17 cellular contexts compared by ENCODE assay signal in genomic region chr22:31103111-31103510, GRCh38. TPM values are rescaled to one million over a fixed set of nuclear protein-coding genes. Genes with fewer than 3 reads are reported as not detected.
DNase-seq lines count a peak whose midpoint lies in the region; ATAC-seq and TF ChIP-seq lines count a peak whose summit lies in the region.
"Had no signal": no experiment of that assay in that cellular context is flagged by ENCODE, and none has a peak within 500 bp of the region (broad histone marks: within the 10 kb centered on the region; RNA-seq: fewer than 3 reads in every experiment).

No MANE protein-coding gene starts in this region.

- no peak overlapping the region for H3K4me3 Mint-ChIP-seq in Caco-2 (ENCODE audit: unreplicated experiment)
- H3K4me3 Mint-ChIP-seq in effector memory CD8-positive, alpha-beta T cell, result no peak overlapping the region

- ATAC-seq in upper lobe of left lung (ENCODE audit: low FRiP score in 2 of 2), result no peak
- no peak for ATAC-seq in effector memory CD8-positive, alpha-beta T cell (replicated peaks)

- WGBS in esophagus squamous epithelium, 2 donors, result 55 to 71% methylated on average over 1 to 2 of the region's 2 CpGs
- whole genome bisulfite sequencing in upper lobe of left lung, 2 donors, result 57 to 80% methylated on average over 1 to 2 of the region's 2 CpGs

- no peak overlapping the region for H2AFZ ChIP-seq in parathyroid adenoma

- POLR2A ChIA-PET in Caco-2 (lab: Charles Lee), result no interaction called here
- POLR2A ChIA-PET in HEK293T (lab: Yijun Ruan, JAX), result no interaction called here

- TF ChIP-seq EP300 in upper lobe of left lung (IDR thresholded peaks at IDR 0.05), result no peak

- BruUV-seq in Caco-2 (replicated peaks; lab: Mats Ljungman, UMichigan), result no TSS peak

- CTCF ChIA-PET in Caco-2 (lab: Charles Lee), result no interaction called here
- CTCF ChIA-PET in HEK293T (lab: Yijun Ruan, JAX), result interaction anchor here (1.1 kb wide), 1 partner anchor 13 kb away, joined by 4 read pairs; no protein-coding TSS in a partner anchor

- H3K27me3 Mint-ChIP-seq in Caco-2 (ENCODE audit: insufficient read depth, unreplicated experiment), result no peaks in the 10 kb centered on the region
- no peaks in the 10 kb centered on the region for H3K27me3 Mint-ChIP-seq in effector memory CD8-positive, alpha-beta T cell

- no peak overlapping the region for H3K27ac Mint-ChIP-seq in Caco-2 (ENCODE audit: unreplicated experiment)
- peak overlapping the region in 1 of 2 donors; percentile 23 for H3K27ac Mint-ChIP-seq in effector memory CD8-positive, alpha-beta T cell

- no peaks in the 10 kb centered on the region for H3K27me3 ChIP-seq in cardiac muscle cell
- no peaks in the 10 kb centered on the region for H3K27me3 ChIP-seq in esophagus squamous epithelium
- no peaks in the 10 kb centered on the region for H3K27me3 ChIP-seq in parathyroid adenoma (ENCODE audit: control insufficient read depth, insufficient read depth, low read length)
- no peaks in the 10 kb centered on the region for H3K27me3 ChIP-seq in upper lobe of left lung
- no peaks in the 10 kb centered on the region for H3K27me3 ChIP-seq in Caco-2 (replicated peaks; ENCODE audit: control insufficient read depth, insufficient read depth, low read length)

- intact Hi-C loops in cardiac septum (cut with DNase I) (loop anchor here (10.0 kb wide), 1 partner anchor 172 kb away; no protein-coding TSS in a partner anchor), esophagus squamous epithelium (cut with DNase I) (no loop called here), Caco-2 (cut with micrococcal nuclease; ENCODE audit: unreplicated experiment) (no loop called here)

- DNase-seq in cardiac muscle cell (ENCODE audit: low read depth in 1 of 2, low spot score in 1 of 2) (no peak), cardiac septum (ENCODE audit: low spot score) (no peak), esophagus squamous epithelium (lab: John Stamatoyannopoulos, UW) (no peak), upper lobe of left lung (no peak), Caco-2 (no peak), HEK293T (ENCODE audit: extremely low spot score) (no peak)
- DNase-seq in effector memory CD8-positive, alpha-beta T cell, result no peak
- DNase-seq: activated CD4-positive, alpha-beta T cell treated with anti-CD3 and anti-CD28 coated beads for 48 hours; activated naive CD4-positive, alpha-beta T cell treated with anti-CD3 and anti-CD28 coated beads, Interleukin-2, amount 50 U/mL, for 16 hours; activated T-cell treated with anti-CD3 and anti-CD28 coated beads for 4 hours; caudate nucleus; DND-41; stimulated activated CD4-positive, alpha-beta T cell treated with anti-CD3 and anti-CD28 coated beads, Interleukin-1b, Interleukin-23, amount 100 ng/mL, for 48 hours had no signal

- no peak overlapping the region for H3K4me3 ChIP-seq in cardiac muscle cell
- no peak overlapping the region for H3K4me3 ChIP-seq in esophagus squamous epithelium
- no peak overlapping the region for H3K4me3 ChIP-seq in parathyroid adenoma (ENCODE audit: low read depth, low read length)
- no peak overlapping the region for H3K4me3 ChIP-seq in upper lobe of left lung
- H3K4me3 ChIP-seq in Caco-2 (ENCODE audit: low read depth, low read length), result no peak overlapping the region

- H3K9ac ChIP-seq in parathyroid adenoma, result no peak overlapping the region

- H3K4me1 ChIP-seq in cardiac muscle cell (ENCODE audit: low read depth), result peaks cover 7% of the 10 kb centered on the region
- H3K4me1 ChIP-seq in esophagus squamous epithelium, result peaks cover 17 to 97% (median 31%) of the 10 kb centered on the region in 3 donors
- H3K4me1 ChIP-seq in parathyroid adenoma, result peaks cover 6% of the 10 kb centered on the region
- peaks cover 14 to 18% (median 17%) of the 10 kb centered on the region in 4 donors for H3K4me1 ChIP-seq in upper lobe of left lung
- H3K4me1 ChIP-seq in Caco-2, result no peaks in the 10 kb centered on the region

- H3K36me3 Mint-ChIP-seq in Caco-2 (ENCODE audit: insufficient read depth, unreplicated experiment), result peaks cover 6% of the 10 kb centered on the region
- H3K36me3 Mint-ChIP-seq in effector memory CD8-positive, alpha-beta T cell (ENCODE audit: insufficient read depth), result peaks cover 11% of the 10 kb centered on the region

- H3K9me3 Mint-ChIP-seq in Caco-2 (ENCODE audit: unreplicated experiment), result no peaks in the 10 kb centered on the region
- no peaks in the 10 kb centered on the region for H3K9me3 Mint-ChIP-seq in effector memory CD8-positive, alpha-beta T cell

- TF ChIP-seq POLR2A in esophagus squamous epithelium (IDR thresholded peaks at IDR 0.05), result no peak
- no peak for TF ChIP-seq POLR2A in upper lobe of left lung (IDR thresholded peaks at IDR 0.05)

- no peaks in the 10 kb centered on the region for H3K79me2 ChIP-seq in parathyroid adenoma

- TF ChIP-seq CTCF in cardiac muscle cell (IDR thresholded peaks at IDR 0.05; ENCODE audit: low read depth, low read length) (no peak), esophagus squamous epithelium (IDR thresholded peaks at IDR 0.05) (no peak), parathyroid adenoma (IDR thresholded peaks at IDR 0.05) (no peak), upper lobe of left lung (IDR thresholded peaks at IDR 0.05) (no peak), Caco-2 (IDR thresholded peaks at IDR 0.05; ENCODE audit: insufficient read depth in 1 of 2, low read depth in 1 of 2, low read length in 1 of 2, severe bottlenecking in 1 of 2, unreplicated experiment in 1 of 2) (no peak)

- H3K9me3 ChIP-seq in cardiac muscle cell (ENCODE audit: low read depth) (no peaks in the 10 kb centered on the region), esophagus squamous epithelium (no peaks in the 10 kb centered on the region), parathyroid adenoma (ENCODE audit: control insufficient read depth, low read length) (no peaks in the 10 kb centered on the region), upper lobe of left lung (no peaks in the 10 kb centered on the region), Caco-2 (no peaks in the 10 kb centered on the region)

- peak overlapping the region; percentile 23 for H3K27ac ChIP-seq in cardiac muscle cell
- H3K27ac ChIP-seq in esophagus squamous epithelium, result peak overlapping the region; percentile 58 to 95 (median 90)
- peak overlapping the region; percentile 82 for H3K27ac ChIP-seq in parathyroid adenoma
- peak overlapping the region; percentile 49 to 76 (median 57) for H3K27ac ChIP-seq in upper lobe of left lung

- H3K4me2 ChIP-seq in parathyroid adenoma (ENCODE audit: low read length), result no peak overlapping the region

- peaks cover 7% of the 10 kb centered on the region for H3K4me1 Mint-ChIP-seq in Caco-2 (ENCODE audit: low read depth, unreplicated experiment)
- H3K4me1 Mint-ChIP-seq in effector memory CD8-positive, alpha-beta T cell (ENCODE audit: low read depth in 2 of 2), result peaks cover 21 to 23% of the 10 kb centered on the region in 2 donors

- H3K36me3 ChIP-seq in cardiac muscle cell (no peaks in the 10 kb centered on the region), esophagus squamous epithelium (peaks cover 8 to 51% (median 13%) of the 10 kb centered on the region in 3 donors), parathyroid adenoma (ENCODE audit: control insufficient read depth, insufficient read depth, low read length) (no peaks in the 10 kb centered on the region), upper lobe of left lung (peaks cover 4 to 54% (median 29%) of the 10 kb centered on the region in 4 donors), Caco-2 (ENCODE audit: control insufficient read depth, insufficient read depth, low read length) (no peaks in the 10 kb centered on the region; the same call in 1 of the 2 replicates)

TF ChIP-seq in HEK293T, 16 proteins besides CTCF, POLR2A, EP300 and RAD21:
- no peak for TF ChIP-seq ARNT (IDR thresholded peaks at IDR 0.05)
- TF ChIP-seq ELF4 (IDR thresholded peaks at IDR 0.05), result no peak
- no peak for TF ChIP-seq L3MBTL2 (conservative IDR thresholded peaks at IDR 0.05)
- TF ChIP-seq FOXK2 (IDR thresholded peaks at IDR 0.05), result no peak
- TF ChIP-seq ZNF384 (IDR thresholded peaks at IDR 0.05), result no peak
- no peak for TF ChIP-seq FOXA1 (IDR thresholded peaks at IDR 0.05)
- TF ChIP-seq NFRKB (IDR thresholded peaks at IDR 0.05), result no peak
- no peak for TF ChIP-seq TARDBP (IDR thresholded peaks at IDR 0.05)
- no peak for TF ChIP-seq HDGF (IDR thresholded peaks at IDR 0.05; ENCODE audit: borderline replicate concordance)
- TF ChIP-seq CTBP1 (IDR thresholded peaks at IDR 0.05; ENCODE audit: borderline replicate concordance), result no peak
- no peak for TF ChIP-seq LEF1 (IDR thresholded peaks at IDR 0.05; ENCODE audit: borderline replicate concordance)
- no peak for TF ChIP-seq FOXM1 (IDR thresholded peaks at IDR 0.05; ENCODE audit: borderline replicate concordance)
- TF ChIP-seq BHLHE40 (IDR thresholded peaks at IDR 0.05; ENCODE audit: borderline replicate concordance), result no peak
- no peak for TF ChIP-seq SUZ12 (IDR thresholded peaks at IDR 0.05)

RNA-seq across cellular contexts. Expression of gene SELENOM, which starts 4.3 kb away (rescaled TPM):
- total RNA-seq in cardiac muscle cell, result 88.8 and 111 TPM in 2 replicates
- polyA plus RNA-seq in cardiac muscle cell, result 84.0 and 97.4 TPM in 2 replicates
- 77.7 TPM for total RNA-seq in cardiac septum
- 100 to 1,000 TPM in 2 of 4 donors, 10 to 100 TPM in 2; 13.3 to 291 (median 67.6) TPM for total RNA-seq in esophagus squamous epithelium
- 100 to 1,000 TPM in 3 of 6 donors, 10 to 100 TPM in 3; 51.3 to 154 (median 99.7) TPM for total RNA-seq in upper lobe of left lung
- total RNA-seq in Caco-2 (2022), result 1.3 and 2.0 TPM in 2 replicates

RNA-seq across cellular contexts. Expression of gene INPP5J, which starts 19.7 kb away (rescaled TPM):
- total RNA-seq in cardiac muscle cell, result 19.8 and 25.9 TPM in 2 replicates
- 21.9 and 26.0 TPM in 2 replicates for polyA plus RNA-seq in cardiac muscle cell
- total RNA-seq in cardiac septum, result 13.8 TPM
- 1 to 10 TPM in 2 of 4 donors, under 1 TPM in 2; 0.22 to 2.4 (median 0.84) TPM for total RNA-seq in esophagus squamous epithelium
- 10 to 100 TPM in 1 of 6 donors, 1 to 10 TPM in 5; 3.0 to 28.3 (median 6.2) TPM for total RNA-seq in upper lobe of left lung
- total RNA-seq in Caco-2 (2022), result 6.8 and 7.8 TPM in 2 replicates

RNA-seq across cellular contexts. Expression of gene SMTN, which starts 22.0 kb away (rescaled TPM):
- 29.0 and 72.0 TPM in 2 replicates for total RNA-seq in cardiac muscle cell
- polyA plus RNA-seq in cardiac muscle cell, result 33.9 and 54.0 TPM in 2 replicates
- total RNA-seq in cardiac septum, result 128 TPM
- total RNA-seq in esophagus squamous epithelium, result 100 to 1,000 TPM in 1 of 4 donors, 10 to 100 TPM in 3; 28.2 to 158 (median 45.8) TPM
- 100 to 1,000 TPM in 1 of 6 donors, 10 to 100 TPM in 5; 26.1 to 104 (median 47.3) TPM for total RNA-seq in upper lobe of left lung
- 69.8 and 71.0 TPM in 2 replicates for total RNA-seq in Caco-2 (2022)

RNA-seq across cellular contexts. Expression of gene PLA2G3, which starts 37.2 kb away (rescaled TPM):
- total RNA-seq in cardiac muscle cell (1.1 and 10.0 TPM in 2 replicates), cardiac septum (not detected), esophagus squamous epithelium (10 to 100 TPM in 1 of 4 donors, 1 to 10 TPM in 3; 5.0 to 27.0 (median 7.8) TPM), upper lobe of left lung (1 to 10 TPM in 5 of 6 donors, under 1 TPM in 1; 0.79 to 8.1 (median 5.5) TPM), Caco-2 (2022) (not detected in 2 replicates)
- 7.3 TPM in 1 of 2 replicates, not detected in the other for polyA plus RNA-seq in cardiac muscle cell
- total RNA-seq: A172, glomerular endothelial cell, posterior vena cava had no signal

RNA-seq across cellular contexts. Expression of gene RNF185, which starts 56.9 kb away (rescaled TPM):
- total RNA-seq in cardiac muscle cell, result 20.5 and 26.9 TPM in 2 replicates
- polyA plus RNA-seq in cardiac muscle cell, result 30.1 and 30.3 TPM in 2 replicates
- 21.3 TPM for total RNA-seq in cardiac septum
- total RNA-seq in esophagus squamous epithelium, result 10 to 100 TPM; 20.1 to 34.0 (median 27.5) TPM
- 10 to 100 TPM; 17.8 to 40.0 (median 34.1) TPM for total RNA-seq in upper lobe of left lung
- 27.8 and 30.3 TPM in 2 replicates for total RNA-seq in Caco-2 (2022)

Comparison
In these comparisons a context has a peak if more than half of its experiments do, and no peak if none do; other contexts are left out.
1. H3K27ac ChIP-seq: peak in every context shown above with its lines; median percentile 90 in esophagus squamous epithelium; 82 in parathyroid adenoma; 57 in upper lobe of left lung; 23 in cardiac muscle cell.